ENCODE assay signal across 20 cellular contexts in genomic region chr3:127640031-127640355, GRCh38. TPM values are rescaled to one million over a fixed set of nuclear protein-coding genes. Genes with fewer than 3 reads are reported as not detected.
A peak's percentile ranks its signal among the peaks of the same experiment; 100 is the strongest.
DNase-seq lines count a peak whose midpoint lies in the region; ATAC-seq and TF ChIP-seq lines count a peak whose summit lies in the region.
"Had no signal": no experiment of that assay in that cellular context is flagged by ENCODE, and none has a peak within 500 bp of the region (broad histone marks: within the 10 kb centered on the region; RNA-seq: fewer than 3 reads in every experiment).

No MANE protein-coding gene starts in this region.

- intact Hi-C loops in MCF 10A (cut with micrococcal nuclease) = no loop called here
- intact Hi-C loops in mammary epithelial cell (cut with micrococcal nuclease) = no loop called here
- intact Hi-C loops in sigmoid colon (cut with DNase I) = no loop called here

- 94% methylated on average over 4 of the region's 4 CpGs for WGBS in mammary epithelial cell (ENCODE audit: low coverage, missing lambda C conversion rate)
- WGBS in sigmoid colon, 2 donors = 94 to 96% methylated on average over 4 of the region's 4 CpGs

- peaks cover 11% of the 10 kb centered on the region for H3K4me1 Mint-ChIP-seq in MCF 10A (ENCODE audit: insufficient read depth, unreplicated experiment)
- H3K4me1 Mint-ChIP-seq: B cell had no signal

- H3K79me2 ChIP-seq in mammary epithelial cell (ENCODE audit: insufficient read depth, low read length) = no peaks in the 10 kb centered on the region

- H3K4me3 ChIP-seq in mammary epithelial cell (replicated peaks in 1 of 3; ENCODE audit: insufficient read depth in 1 of 3, low read depth in 2 of 3, low read length in 3 of 3) (no peak overlapping the region), RWPE2 (ENCODE audit: severe bottlenecking) (no peak overlapping the region), sigmoid colon (no peak overlapping the region)
- H3K4me3 ChIP-seq: BLaER1, GM12878, GM23248, HAP-1 had no signal

- no peak for TF ChIP-seq EP300 in sigmoid colon (IDR thresholded peaks at IDR 0.05)

- H3K9me3 Mint-ChIP-seq in MCF 10A (ENCODE audit: unreplicated experiment) = no peaks in the 10 kb centered on the region
- H3K9me3 Mint-ChIP-seq: CD8-positive, alpha-beta T cell; HFFc6 had no signal

- H2AFZ ChIP-seq in mammary epithelial cell (ENCODE audit: low read depth, low read length) = no peak overlapping the region
- H2AFZ ChIP-seq: GM23248 had no signal

- no peak for ATAC-seq in RWPE2 (ENCODE audit: low read depth)
- ATAC-seq: CD8-positive, alpha-beta T cell; GM12878 had no signal

- CTCF ChIA-PET in MCF 10A (lab: Yijun Ruan, JAX) (interaction anchor here (0.7 to 1.9 kb wide), 3 partner anchors 11 to 65 kb away, joined by 4 to 6 read pairs (median 5); no protein-coding TSS in a partner anchor), mammary epithelial cell (lab: Charles Lee; ENCODE audit: low non-redundant PET) (no interaction called here)

- peaks cover 3% of the 10 kb centered on the region for H3K4me1 ChIP-seq in mammary epithelial cell (ENCODE audit: insufficient read depth, low read length)
- no peaks in the 10 kb centered on the region for H3K4me1 ChIP-seq in RWPE2 (ENCODE audit: insufficient read depth, poor library complexity, severe bottlenecking)
- no peaks in the 10 kb centered on the region for H3K4me1 ChIP-seq in sigmoid colon
- H3K4me1 ChIP-seq: HAP-1 had no signal

- no peak for TF ChIP-seq POLR2A in sigmoid colon (IDR thresholded peaks at IDR 0.05)

- no peak overlapping the region for H3K27ac ChIP-seq in mammary epithelial cell (ENCODE audit: insufficient read depth, low read depth, low read length)
- peak overlapping the region; percentile 1 for H3K27ac ChIP-seq in RWPE2 (ENCODE audit: poor library complexity, severe bottlenecking)
- H3K27ac ChIP-seq in sigmoid colon = no peak overlapping the region
- H3K27ac ChIP-seq: 22Rv1, BLaER1, C4-2B, GM23248 had no signal

- H3K36me3 ChIP-seq in mammary epithelial cell (ENCODE audit: insufficient read depth, low read length) = no peaks in the 10 kb centered on the region
- no peaks in the 10 kb centered on the region for H3K36me3 ChIP-seq in RWPE2 (ENCODE audit: low read depth)
- no peaks in the 10 kb centered on the region for H3K36me3 ChIP-seq in sigmoid colon
- H3K36me3 ChIP-seq: HAP-1 had no signal

- H3K27me3 ChIP-seq in mammary epithelial cell (ENCODE audit: insufficient read depth, low read length) (peaks cover 8% of the 10 kb centered on the region), RWPE2 (ENCODE audit: insufficient read depth, poor library complexity, severe bottlenecking) (no peaks in the 10 kb centered on the region), sigmoid colon (no peaks in the 10 kb centered on the region)
- H3K27me3 ChIP-seq: BLaER1 had no signal

- H3K4me3 Mint-ChIP-seq in MCF 10A (ENCODE audit: unreplicated experiment) = no peak overlapping the region
- H3K4me3 Mint-ChIP-seq: B cell; CD4-positive, CD25-positive, alpha-beta regulatory T cell; CD8-positive, alpha-beta T cell; HFFc6 had no signal

- H3K9me3 ChIP-seq in mammary epithelial cell (replicated peaks; ENCODE audit: insufficient read depth, low read length) (no peaks in the 10 kb centered on the region), RWPE2 (ENCODE audit: severe bottlenecking) (no peaks in the 10 kb centered on the region), sigmoid colon (no peaks in the 10 kb centered on the region)
- H3K9me3 ChIP-seq: BLaER1, HAP-1 had no signal

- POLR2A ChIA-PET in MCF 10A (lab: Yijun Ruan, JAX) = interaction anchor here (0.5 to 2.5 kb wide), 7 partner anchors 11 to 362 kb away, joined by 3 to 11 read pairs (median 3); partner anchors contain the start of genes PODXL2 and TPRA1

- no peak overlapping the region for H3K4me2 ChIP-seq in mammary epithelial cell (ENCODE audit: insufficient read depth, low read depth, low read length)
- H3K4me2 ChIP-seq: BLaER1 had no signal

- BruUV-seq in MCF 10A (replicated peaks; lab: Mats Ljungman, UMichigan) (no TSS peak), mammary epithelial cell (replicated peaks; lab: Mats Ljungman, UMichigan) (no TSS peak)

- DNase-seq in MCF 10A (ENCODE audit: unreplicated experiment) (no peak), mammary epithelial cell (no peak), RWPE2 (ENCODE audit: low spot score) (no peak), mesenteric fat pad (ENCODE audit: low spot score) (peak; percentile 43), sigmoid colon (peak; percentile 21), NCI-H2029 treated with DMSO at 0.1 percent for 48 hours (lab: John Stamatoyannopoulos, UW) (no peak), hippocampal formation (lab: John Stamatoyannopoulos, UW) (no peak), COLO668 (lab: John Stamatoyannopoulos, UW; ENCODE audit: unreplicated experiment) (no peak)
- DNase-seq: CD4-positive, CD25-positive, alpha-beta regulatory T cell; CD8-positive, alpha-beta T cell; DMS 273 treated with DMSO at 0.1 percent for 48 hours; GDM1 had no signal

- TF ChIP-seq CTCF in MCF 10A (IDR thresholded peaks at IDR 0.05; ENCODE audit: unreplicated experiment) = no peak
- no peak for TF ChIP-seq CTCF in mammary epithelial cell (conservative IDR thresholded peaks at IDR 0.05 in 1 of 2, IDR thresholded peaks at IDR 0.05 in 1 of 2; ENCODE audit: extremely low read depth in 1 of 2, insufficient read depth in 1 of 2, low read depth in 1 of 2, low read length in 2 of 2)
- no peak for TF ChIP-seq CTCF in RWPE2 (IDR thresholded peaks at IDR 0.05; ENCODE audit: poor library complexity, severe bottlenecking)
- TF ChIP-seq CTCF in sigmoid colon (IDR thresholded peaks at IDR 0.05) = no peak

- H4K20me1 ChIP-seq in mammary epithelial cell (ENCODE audit: insufficient read depth, low read length) = no peaks in the 10 kb centered on the region

- peak overlapping the region; percentile 35 for H3K27ac Mint-ChIP-seq in MCF 10A (ENCODE audit: low read depth, unreplicated experiment)
- H3K27ac Mint-ChIP-seq: B cell; CD8-positive, alpha-beta T cell; HFFc6 had no signal

- H3K36me3 Mint-ChIP-seq in MCF 10A (ENCODE audit: insufficient read depth, unreplicated experiment) = peaks cover 7% of the 10 kb centered on the region
- H3K36me3 Mint-ChIP-seq: CD8-positive, alpha-beta T cell had no signal

- in situ Hi-C loops in mammary epithelial cell (cut with MboI; ENCODE audit: low sequenced_read_pairs in 2 of 2) = loop anchor here in 1 of 2 donors (10.0 kb wide), 1 partner anchor 335 kb away; no protein-coding TSS in a partner anchor

- dilution Hi-C loops in mammary epithelial cell (cut with HindIII; ENCODE audit: low sequenced_read_pairs) = no loop called here

- no peaks in the 10 kb centered on the region for H3K27me3 Mint-ChIP-seq in MCF 10A (ENCODE audit: insufficient read depth, unreplicated experiment)
- H3K27me3 Mint-ChIP-seq: B cell; CD4-positive, CD25-positive, alpha-beta regulatory T cell had no signal

- H3K9ac ChIP-seq in mammary epithelial cell (ENCODE audit: insufficient read depth, low read length) = no peak overlapping the region
- H3K9ac ChIP-seq: BLaER1, GM23248 had no signal

RNA-seq across cellular contexts. Expression of gene PODXL2, which starts 11.0 kb away (rescaled TPM):
- 10.1 and 10.4 TPM in 2 replicates for total RNA-seq in MCF 10A (2022)
- 1 to 10 TPM; 1.5 to 4.3 TPM for total RNA-seq in mammary epithelial cell
- polyA plus RNA-seq in mammary epithelial cell = 0.11 TPM
- polyA minus RNA-seq in mammary epithelial cell = not detected
- total RNA-seq in mesenteric fat pad = 2.5 TPM
- total RNA-seq in sigmoid colon = 1 to 10 TPM; 2.0 to 4.3 (median 2.4) TPM
- polyA plus RNA-seq in sigmoid colon = 10 to 100 TPM in 1 of 3 donors, 1 to 10 TPM in 2; 2.5 to 16.7 (median 3.0) TPM

RNA-seq across cellular contexts. Expression of gene ABTB1, which starts 32.8 kb away (rescaled TPM):
- 9.7 and 10.0 TPM in 2 replicates for total RNA-seq in MCF 10A (2022)
- 10 to 100 TPM in 1 of 2 donors, 1 to 10 TPM in 1; 4.3 to 14.7 TPM for total RNA-seq in mammary epithelial cell
- 13.3 TPM for polyA plus RNA-seq in mammary epithelial cell
- 5.9 TPM for polyA minus RNA-seq in mammary epithelial cell
- total RNA-seq in mesenteric fat pad = 34.8 TPM
- 10 to 100 TPM; 33.5 to 75.3 (median 49.1) TPM for total RNA-seq in sigmoid colon
- polyA plus RNA-seq in sigmoid colon = 10 to 100 TPM; 18.0 to 36.5 (median 24.6) TPM

RNA-seq across cellular contexts. Expression of gene MCM2, which starts 41.8 kb away (rescaled TPM):
- total RNA-seq in MCF 10A (2022) (12.5 and 17.5 TPM in 2 replicates), mammary epithelial cell (10 to 100 TPM; 17.0 to 46.9 TPM), mesenteric fat pad (2.4 TPM), sigmoid colon (1 to 10 TPM; 3.0 to 5.1 (median 3.6) TPM)
- polyA plus RNA-seq in mammary epithelial cell (66.3 TPM), sigmoid colon (10 to 100 TPM in 1 of 3 donors, 1 to 10 TPM in 2; 2.4 to 28.6 (median 6.2) TPM)
- 107 TPM for polyA minus RNA-seq in mammary epithelial cell

RNA-seq across cellular contexts. Expression of gene TPRA1, which starts 49.5 kb away (rescaled TPM):
- total RNA-seq in MCF 10A (2022) (47.0 and 57.2 TPM in 2 replicates), mammary epithelial cell (10 to 100 TPM; 30.3 to 44.5 TPM), mesenteric fat pad (24.6 TPM), sigmoid colon (10 to 100 TPM; 28.5 to 33.2 (median 31.1) TPM)
- polyA plus RNA-seq in mammary epithelial cell (31.4 TPM), sigmoid colon (10 to 100 TPM in 2 of 3 donors, 1 to 10 TPM in 1; 7.2 to 20.4 (median 10.2) TPM)
- 28.9 TPM for polyA minus RNA-seq in mammary epithelial cell

Comparison
In these comparisons a context has a peak if more than half of its experiments do, and no peak if none do; other contexts are left out.
1. DNase-seq: peak in mesenteric fat pad (single experiment) and sigmoid colon (single experiment); none in MCF 10A (single experiment), mammary epithelial cell (single experiment), RWPE2 (single experiment), NCI-H2029 treated with DMSO at 0.1 percent for 48 hours (single experiment), hippocampal formation (0 of 2) and COLO668 (single experiment).